Comparison of ENCODE assay signal across 1 cellular context in the genomic region with DNA sequence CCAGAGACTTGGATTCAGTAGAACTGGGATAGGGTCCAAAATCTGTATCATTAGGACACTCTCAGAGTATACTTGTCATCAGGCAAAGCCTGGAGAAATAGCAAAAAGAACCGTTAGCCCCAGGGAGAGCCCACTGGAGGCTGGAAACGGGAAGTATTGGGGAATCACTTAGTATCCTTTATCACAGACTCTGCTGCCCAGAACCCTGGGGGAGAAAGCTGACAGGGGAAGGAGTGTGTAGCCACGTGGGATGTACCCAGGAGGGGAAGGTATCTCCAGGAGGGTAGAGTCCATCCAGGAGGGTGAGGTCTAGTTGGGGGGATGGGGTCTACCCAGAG.
TF ChIP-seq lines count a peak whose summit lies in the region.

No MANE protein-coding gene starts in this region.

TF ChIP-seq in IMR-90, 13 proteins besides CTCF, POLR2A, EP300 and RAD21 (continued from another document):
- TF ChIP-seq RFX5 (IDR thresholded peaks at IDR 0.05; ENCODE audit: low read depth, low read length): no peak
- TF ChIP-seq MAFK (IDR thresholded peaks at IDR 0.05; ENCODE audit: low read depth, low read length): no peak
- no peak for TF ChIP-seq FOS (IDR thresholded peaks at IDR 0.05; ENCODE audit: low read depth, low read length)
- TF ChIP-seq BHLHE40 (IDR thresholded peaks at IDR 0.05; ENCODE audit: low read depth, low read length): no peak
